8 cellular contexts compared by ENCODE assay signal in the genomic region with DNA sequence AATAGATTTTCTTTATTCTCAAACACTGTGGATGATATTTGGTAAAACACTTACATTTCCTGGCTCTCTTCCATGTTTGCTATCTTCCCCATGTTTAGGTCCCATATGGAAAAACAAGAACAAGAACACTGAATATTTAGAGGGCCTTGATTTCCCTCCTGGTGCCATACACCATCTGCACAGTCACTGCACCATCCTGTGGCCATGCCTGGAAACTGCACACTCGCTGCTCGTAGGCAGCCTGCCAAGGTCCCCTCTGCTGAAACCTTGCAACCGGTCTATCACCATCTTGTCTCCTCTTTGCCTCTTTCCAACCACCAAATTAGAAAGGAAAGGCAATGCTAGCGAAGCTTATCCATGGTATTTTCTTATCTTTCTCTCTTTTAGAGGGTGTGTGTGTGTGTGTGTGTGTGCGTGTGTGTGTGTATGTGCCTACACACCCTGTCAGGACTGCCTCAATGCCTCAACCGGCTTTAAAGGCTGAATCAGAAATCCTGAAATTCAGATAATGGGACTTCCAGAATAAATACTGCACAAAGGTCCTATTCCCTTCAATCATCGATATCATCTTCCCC.
DNase-seq lines count a peak whose midpoint lies in the region; ATAC-seq and TF ChIP-seq lines count a peak whose summit lies in the region.

No MANE protein-coding gene starts in this region.

- H3K4me3 ChIP-seq in fibroblast of the aortic adventitia (ENCODE audit: low read depth, low read length) (no peak overlapping the region), parathyroid adenoma (ENCODE audit: low read depth, low read length) (no peak overlapping the region)

- H3K27me3 ChIP-seq in parathyroid adenoma (ENCODE audit: control insufficient read depth, insufficient read depth, low read length), result no peaks in the 10 kb centered on the region

- DNase-seq in DMS 273 (lab: John Stamatoyannopoulos, UW; ENCODE audit: unreplicated experiment), result peak; percentile 79
- DNase-seq in H4 (ENCODE audit: low spot score), result peak; percentile 39
- DNase-seq in NCI-H510A treated with DMSO at 0.1 percent for 48 hours (lab: John Stamatoyannopoulos, UW), result peak; percentile 51
- peak; percentile 40 for DNase-seq in activated T-cell treated with anti-CD3 and anti-CD28 coated beads, Interleukin-2, amount 50 U/mL, for 1 hour
- peak; percentile 25 for DNase-seq in fibroblast of the aortic adventitia (ENCODE audit: low read depth)
- no peak for DNase-seq in T1000 (lab: John Stamatoyannopoulos, UW)

- H3K4me2 ChIP-seq in parathyroid adenoma (ENCODE audit: low read length), result no peak overlapping the region

- H3K79me2 ChIP-seq in parathyroid adenoma, result no peaks in the 10 kb centered on the region

- H2AFZ ChIP-seq in parathyroid adenoma, result no peak overlapping the region

- no peak overlapping the region for H3K27ac ChIP-seq in parathyroid adenoma

- no peaks in the 10 kb centered on the region for H3K9me3 ChIP-seq in parathyroid adenoma (ENCODE audit: control insufficient read depth, low read length)

- H3K9ac ChIP-seq in parathyroid adenoma, result no peak overlapping the region

- ATAC-seq in GM18870 (IDR thresholded peaks at IDR 0.05; ENCODE audit: unreplicated experiment), result no peak

- peak; percentile 63 for TF ChIP-seq CTCF in fibroblast of the aortic adventitia (IDR thresholded peaks at IDR 0.05; ENCODE audit: insufficient read depth, low read length)
- TF ChIP-seq CTCF in parathyroid adenoma (IDR thresholded peaks at IDR 0.05), result peak; percentile 29

- no peaks in the 10 kb centered on the region for H3K4me1 ChIP-seq in parathyroid adenoma

- no peaks in the 10 kb centered on the region for H3K36me3 ChIP-seq in parathyroid adenoma (ENCODE audit: control insufficient read depth, insufficient read depth, low read length)
